In the genomic region with DNA sequence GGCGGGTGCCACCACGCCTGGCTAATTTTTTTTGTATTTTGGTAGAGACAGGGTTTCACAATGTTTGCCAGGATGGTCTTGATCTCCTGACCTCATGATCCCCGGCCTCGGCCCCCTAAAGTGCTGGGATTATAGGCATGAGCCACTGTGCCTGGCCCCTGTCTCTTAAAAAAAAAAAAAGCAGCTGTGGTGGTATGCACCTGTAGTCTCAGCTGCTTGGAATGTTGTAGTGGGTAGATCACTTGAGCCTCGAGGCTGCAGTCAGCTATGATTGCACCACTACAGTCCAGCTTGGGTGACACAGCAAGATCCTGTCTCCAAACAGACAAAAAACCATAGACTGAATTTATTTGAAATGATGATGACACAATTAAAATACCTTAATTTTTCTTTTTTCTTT, we compare ENCODE assay signal across 14 cellular contexts. TPM values are rescaled to one million over a fixed set of nuclear protein-coding genes. Genes with fewer than 3 reads are reported as not detected.
A peak's percentile ranks its signal among the peaks of the same experiment; 100 is the strongest.
DNase-seq lines count a peak whose midpoint lies in the region; ATAC-seq, FAIRE-seq and TF ChIP-seq lines count a peak whose summit lies in the region.
"Had no signal": no experiment of that assay in that cellular context is flagged by ENCODE, and none has a peak within 500 bp of the region (broad histone marks: within the 10 kb centered on the region; RNA-seq: fewer than 3 reads in every experiment).

No MANE protein-coding gene starts in this region.

- intact Hi-C loops in GM12878 (cut with micrococcal nuclease; ENCODE audit: unreplicated experiment) = no loop called here
- intact Hi-C loops in activated CD8-positive, alpha-beta T cell treated with anti-CD3 and anti-CD28 coated beads for 36 hours (cut with micrococcal nuclease) = no loop called here
- intact Hi-C loops in kidney (cut with DNase I) = no loop called here

- no peaks in the 10 kb centered on the region for H3K9me3 Mint-ChIP-seq in activated CD8-positive, alpha-beta T cell treated with anti-CD3 and anti-CD28 coated beads for 36 hours
- H3K9me3 Mint-ChIP-seq: CD4-positive, CD25-positive, alpha-beta regulatory T cell had no signal

- POLR2A ChIA-PET in GM12878 (lab: Charles Lee) = interaction anchor here (0.6 to 1.5 kb wide), 9 partner anchors 23 to 939 kb away, joined by 3 to 10 read pairs (median 3); a partner anchor contains a TSS
- POLR2A ChIA-PET in activated CD8-positive, alpha-beta T cell treated with anti-CD3 and anti-CD28 coated beads for 36 hours (lab: Charles Lee) = interaction anchor here (0.5 to 0.7 kb wide), 2 partner anchors 66 to 672 kb away, joined by 3 to 4 read pairs; no protein-coding TSS in a partner anchor

- no peak overlapping the region for H3K4me3 Mint-ChIP-seq in activated CD8-positive, alpha-beta T cell treated with anti-CD3 and anti-CD28 coated beads for 36 hours
- H3K4me3 Mint-ChIP-seq: CD4-positive, CD25-positive, alpha-beta regulatory T cell had no signal

- no peak overlapping the region for H2AFZ ChIP-seq in GM12878 (ENCODE audit: control insufficient read depth, low read depth, low read length)

- no peak for TF ChIP-seq RAD21 in Ishikawa (IDR thresholded peaks at IDR 0.05; ENCODE audit: low read depth)
- TF ChIP-seq RAD21 in GM12878 (IDR thresholded peaks at IDR 0.05; ENCODE audit: insufficient read depth, low read depth, low read length) = no peak

- TF ChIP-seq POLR2A in GM12878 (IDR thresholded peaks at IDR 0.05; ENCODE audit: low read depth, low read length) = no peak

- ATAC-seq in GM12878 (no peak), HG02798 (IDR thresholded peaks at IDR 0.05; ENCODE audit: poor library complexity, unreplicated experiment) (no peak)
- ATAC-seq in activated CD8-positive, alpha-beta T cell treated with anti-CD3 and anti-CD28 coated beads for 36 hours = no peak
- ATAC-seq: left cardiac atrium had no signal

- H3K27me3 Mint-ChIP-seq in activated CD8-positive, alpha-beta T cell treated with anti-CD3 and anti-CD28 coated beads for 36 hours = no peaks in the 10 kb centered on the region
- H3K27me3 Mint-ChIP-seq: CD4-positive, CD25-positive, alpha-beta regulatory T cell had no signal

- peaks cover 0 to 10% of the 10 kb centered on the region in 2 experiments; a peak in 3 of 4 replicates for H3K36me3 ChIP-seq in GM12878 (ENCODE audit: control insufficient read depth in 2 of 2, insufficient read depth in 2 of 2, low read length in 1 of 2)
- no peaks in the 10 kb centered on the region for H3K36me3 ChIP-seq in kidney (ENCODE audit: control insufficient read depth in 1 of 2, insufficient read depth in 2 of 2, low read length in 2 of 2)
- H3K36me3 ChIP-seq: ovary had no signal

- DNase-seq in AG09309 (ENCODE audit: low read depth) (peak; percentile 94), GM12878 (ENCODE audit: low read depth, low spot score) (no peak), kidney tubule cell (ENCODE audit: low spot score) (peak; percentile 91), kidney (no peak)
- no peak for DNase-seq in activated CD8-positive, alpha-beta T cell treated with anti-CD3 and anti-CD28 coated beads for 36 hours
- no peak for DNase-seq in NK-92 treated with Interleukin-12 subunit alpha and Interleukin-12 subunit beta, amount 100 ng/mL, for 24 hours (lab: John Stamatoyannopoulos, UW)
- DNase-seq: activated gamma-delta T cell treated with Interleukin-2 at 50 U/mL for 16 hours; CD4-positive, CD25-positive, alpha-beta regulatory T cell; effector memory CD4-positive, alpha-beta T cell; left cardiac atrium; NCI-H1092 treated with DMSO at 0.1 percent for 48 hours; ovary had no signal

- H3K9ac ChIP-seq in GM12878 (ENCODE audit: control insufficient read depth, insufficient read depth, low read length) (no peak overlapping the region; the same call in 1 of the 2 replicates), kidney (ENCODE audit: low read length in 2 of 2) (no peak overlapping the region)

- no peak overlapping the region for H3K4me2 ChIP-seq in GM12878 (ENCODE audit: control insufficient read depth, insufficient read depth)

- RAD21 ChIA-PET in GM12878 (lab: Charles Lee; ENCODE audit: unreplicated experiment) = interaction anchor here (0.7 to 1.5 kb wide), 2 partner anchors 24 to 61 kb away, joined by 4 to 7 read pairs; a partner anchor contains a TSS

- BruUV-seq in GM12878 (replicated peaks; lab: Mats Ljungman, UMichigan) = no TSS peak

- peaks cover 11% of the 10 kb centered on the region for H3K36me3 Mint-ChIP-seq in activated CD8-positive, alpha-beta T cell treated with anti-CD3 and anti-CD28 coated beads for 36 hours (ENCODE audit: low read depth)

- TF ChIP-seq EP300 in Ishikawa (IDR thresholded peaks at IDR 0.05; ENCODE audit: borderline replicate concordance) (no peak), GM12878 (IDR thresholded peaks at IDR 0.05; ENCODE audit: borderline replicate concordance in 1 of 2, control insufficient read depth in 1 of 2, low read depth in 2 of 2, low read length in 2 of 2) (no peak)

- WGBS in GM12878 (ENCODE audit: insufficient coverage, insufficient replicate concordance, low lambda C conversion rate, missing lambda C conversion rate) = 77% methylated on average over 5 of the region's 5 CpGs

- H3K27ac Mint-ChIP-seq in activated CD8-positive, alpha-beta T cell treated with anti-CD3 and anti-CD28 coated beads for 36 hours = no peak overlapping the region

- peak overlapping the region; percentile 20; the same call in 1 of the 2 replicates for H3K27ac ChIP-seq in GM12878 (ENCODE audit: control insufficient read depth, insufficient read depth)
- H3K27ac ChIP-seq in kidney (ENCODE audit: low read depth in 2 of 2, low read length in 2 of 2) = no peak overlapping the region
- H3K27ac ChIP-seq: ovary had no signal

- H3K27me3 ChIP-seq in GM12878 (replicated peaks in 1 of 2; ENCODE audit: control insufficient read depth in 2 of 2, insufficient read depth in 2 of 2, low read length in 1 of 2) = no peaks in the 10 kb centered on the region
- H3K27me3 ChIP-seq: ovary had no signal

- H4K20me1 ChIP-seq in GM12878 (ENCODE audit: control insufficient read depth, insufficient read depth) = no peaks in the 10 kb centered on the region

- CTCF ChIA-PET in GM12878 (lab: Yijun Ruan, JAX) = interaction anchor here (0.5 to 1.3 kb wide), 4 partner anchors 21 to 62 kb away, joined by 3 to 4 read pairs (median 4); no protein-coding TSS in a partner anchor
- CTCF ChIA-PET in activated CD8-positive, alpha-beta T cell treated with anti-CD3 and anti-CD28 coated beads for 36 hours (lab: Charles Lee) = no interaction called here

- peaks cover 44% of the 10 kb centered on the region for H3K4me1 ChIP-seq in GM12878 (ENCODE audit: control insufficient read depth, insufficient read depth, low read length)
- H3K4me1 ChIP-seq in kidney (ENCODE audit: control insufficient read depth in 1 of 2, insufficient read depth in 1 of 2, low read depth in 1 of 2, low read length in 2 of 2) = no peaks in the 10 kb centered on the region

- in situ Hi-C loops in GM12878 (cut with MboI) = no loop called here

- SMC1A ChIA-PET in GM12878 (lab: Charles Lee; ENCODE audit: uncharacterized antibody, unreplicated experiment) = interaction anchor here (1.1 kb wide), 1 partner anchor 23 kb away, joined by 4 read pairs; no protein-coding TSS in a partner anchor

- H3K4me3 ChIP-seq in AG09309 (ENCODE audit: control insufficient read depth, low read depth, low read length) (no peak overlapping the region), GM12878 (no peak overlapping the region), kidney (ENCODE audit: low read length in 2 of 2) (no peak overlapping the region)
- H3K4me3 ChIP-seq: ovary had no signal

- TF ChIP-seq CTCF in AG09309 (IDR thresholded peaks at IDR 0.05; ENCODE audit: control insufficient read depth, insufficient read depth, low read depth, low read length, missing control alignments) (no peak), GM12878 (IDR thresholded peaks at IDR 0.05 in 2 of 3, conservative IDR thresholded peaks at IDR 0.05 in 1 of 3; ENCODE audit: control insufficient read depth in 2 of 3, extremely low read depth in 1 of 3, insufficient read depth in 1 of 3, low read depth in 3 of 3, low read length in 3 of 3) (no peak), kidney (IDR thresholded peaks at IDR 0.05; ENCODE audit: borderline replicate concordance, extremely low read depth, insufficient read depth) (no peak)
- no peak for TF ChIP-seq CTCF in activated CD8-positive, alpha-beta T cell treated with anti-CD3 and anti-CD28 coated beads for 36 hours (IDR thresholded peaks at IDR 0.05)

- H3K79me2 ChIP-seq in GM12878 (ENCODE audit: control insufficient read depth, insufficient read depth, low read length) = peaks cover 23% of the 10 kb centered on the region

- H3K9me3 ChIP-seq in GM12878 (replicated peaks; ENCODE audit: control insufficient read depth, insufficient read depth, low read length) (no peaks in the 10 kb centered on the region), kidney (ENCODE audit: control insufficient read depth in 1 of 2, low read length in 2 of 2) (no peaks in the 10 kb centered on the region)
- H3K9me3 ChIP-seq: ovary had no signal

- FAIRE-seq in GM12878 (lab: Jason Lieb, UNC) (no peak), kidney (lab: Jason Lieb, UNC) (no peak)

- peaks cover 6% of the 10 kb centered on the region for H3K4me1 Mint-ChIP-seq in activated CD8-positive, alpha-beta T cell treated with anti-CD3 and anti-CD28 coated beads for 36 hours (ENCODE audit: low read depth)

RNA-seq across cellular contexts. Expression of a gene that starts 24.3 kb away (rescaled TPM):
- total RNA-seq in GM12878 (2013; cell fraction: nucleolus; rRNA removed) = 148 and 150 TPM in 2 replicates
- total RNA-seq in GM12878 (2014; rRNA removed) (33.3 and 44.8 TPM in 2 replicates), GM12878 (2014; rRNA removed; fragmentation: Illumina TruSeq; extraction: Trizol) (32.0 and 33.5 TPM in 2 replicates), GM12878 (2021) (53.2 and 55.1 TPM in 2 replicates), kidney (55.3 TPM)
- 15.9 TPM for polyA plus RNA-seq in GM12878 (2011; ENCODE audit: low read depth)
- polyA plus RNA-seq in GM12878 (2011; rRNA removed) (32.9 and 39.0 TPM in 2 replicates), GM12878 (2014; fragmentation: Illumina TruSeq; extraction: Trizol) (47.7 and 49.1 TPM in 2 replicates), GM12878 (2014; fragmentation: Nextera tagmentation; extraction: Ambion mirVana) (1 to 10 TPM; 3.2 to 3.4 TPM), GM12878 (2014; rRNA removed) (31.9 and 33.4 TPM in 2 replicates), GM12878 (2016; fragmentation: Nextera tagmentation; extraction: Ambion mirVana) (10 to 100 TPM; 16.5 to 16.6 TPM), kidney (ENCODE audit: insufficient read depth, low read depth, low replicate concordance) (5.6 TPM)
- polyA plus RNA-seq in GM12878 (2011; cell fraction: cytosol; rRNA removed) = 27.5 and 29.0 TPM in 2 replicates
- polyA plus RNA-seq in GM12878 (2011; cell fraction: nucleus; rRNA removed) = 29.7 and 32.9 TPM in 2 replicates
- polyA plus RNA-seq in GM12878 (2012) = 27.1 and 32.0 TPM in 2 replicates
- polyA minus RNA-seq in GM12878 (2011; rRNA and poly(A)+ RNA removed) = 66.5 and 81.0 TPM in 2 replicates
- 40.8 and 41.1 TPM in 2 replicates for polyA minus RNA-seq in GM12878 (2011; cell fraction: cytosol; rRNA and poly(A)+ RNA removed)
- 35.8 and 58.9 TPM in 2 replicates for polyA minus RNA-seq in GM12878 (2011; cell fraction: nucleus; rRNA and poly(A)+ RNA removed)
- total RNA-seq in activated CD8-positive, alpha-beta T cell treated with anti-CD3 and anti-CD28 coated beads for 36 hours = 10 to 100 TPM; 61.4 to 61.9 TPM

RNA-seq across cellular contexts. Expression of a gene that starts 34.5 kb away (rescaled TPM):
- 36.6 and 39.3 TPM in 2 replicates for total RNA-seq in GM12878 (2013; cell fraction: nucleolus; rRNA removed)
- 27.2 and 28.1 TPM in 2 replicates for total RNA-seq in GM12878 (2014; rRNA removed)
- total RNA-seq in GM12878 (2014; rRNA removed; fragmentation: Illumina TruSeq; extraction: Trizol) = 33.0 and 34.9 TPM in 2 replicates
- total RNA-seq in GM12878 (2021) = 40.2 and 41.2 TPM in 2 replicates
- polyA plus RNA-seq in GM12878 (2011; ENCODE audit: low read depth) = 19.1 TPM
- 42.0 and 45.4 TPM in 2 replicates for polyA plus RNA-seq in GM12878 (2011; rRNA removed)
- 28.4 and 30.1 TPM in 2 replicates for polyA plus RNA-seq in GM12878 (2011; cell fraction: cytosol; rRNA removed)
- polyA plus RNA-seq in GM12878 (2011; cell fraction: nucleus; rRNA removed) = 38.8 and 42.1 TPM in 2 replicates
- 18.6 and 21.1 TPM in 2 replicates for polyA plus RNA-seq in GM12878 (2012)
- polyA plus RNA-seq in GM12878 (2014; fragmentation: Illumina TruSeq; extraction: Trizol) = 50.1 and 58.0 TPM in 2 replicates
- polyA plus RNA-seq in GM12878 (2014; fragmentation: Nextera tagmentation; extraction: Ambion mirVana) = 10 to 100 TPM in 1 of 2 experiments, 1 to 10 TPM in 1; 8.7 to 10.8 TPM
- polyA plus RNA-seq in GM12878 (2014; rRNA removed) = 27.4 and 32.1 TPM in 2 replicates
- polyA plus RNA-seq in GM12878 (2016; fragmentation: Nextera tagmentation; extraction: Ambion mirVana) = 10 to 100 TPM; 22.8 to 25.4 TPM
- 46.6 and 64.0 TPM in 2 replicates for polyA minus RNA-seq in GM12878 (2011; rRNA and poly(A)+ RNA removed)
- polyA minus RNA-seq in GM12878 (2011; cell fraction: cytosol; rRNA and poly(A)+ RNA removed) = 17.8 and 17.9 TPM in 2 replicates
- polyA minus RNA-seq in GM12878 (2011; cell fraction: nucleus; rRNA and poly(A)+ RNA removed) = 17.9 and 26.7 TPM in 2 replicates
- 10 to 100 TPM; 60.7 to 64.7 TPM for total RNA-seq in activated CD8-positive, alpha-beta T cell treated with anti-CD3 and anti-CD28 coated beads for 36 hours
- 34.6 TPM for total RNA-seq in kidney
- polyA plus RNA-seq in kidney (ENCODE audit: insufficient read depth, low read depth, low replicate concordance) = 7.1 TPM

Comparison
In these comparisons a context has a peak if more than half of its experiments do, and no peak if none do; other contexts are left out.
1. DNase-seq: peak in AG09309 (single experiment) and kidney tubule cell (single experiment); none in GM12878 (single experiment), activated CD8-positive, alpha-beta T cell treated with anti-CD3 and anti-CD28 coated beads for 36 hours (single experiment), NK-92 treated with Interleukin-12 subunit alpha and Interleukin-12 subunit beta, amount 100 ng/mL, for 24 hours (single experiment) and kidney (single experiment).